In the genomic region with DNA sequence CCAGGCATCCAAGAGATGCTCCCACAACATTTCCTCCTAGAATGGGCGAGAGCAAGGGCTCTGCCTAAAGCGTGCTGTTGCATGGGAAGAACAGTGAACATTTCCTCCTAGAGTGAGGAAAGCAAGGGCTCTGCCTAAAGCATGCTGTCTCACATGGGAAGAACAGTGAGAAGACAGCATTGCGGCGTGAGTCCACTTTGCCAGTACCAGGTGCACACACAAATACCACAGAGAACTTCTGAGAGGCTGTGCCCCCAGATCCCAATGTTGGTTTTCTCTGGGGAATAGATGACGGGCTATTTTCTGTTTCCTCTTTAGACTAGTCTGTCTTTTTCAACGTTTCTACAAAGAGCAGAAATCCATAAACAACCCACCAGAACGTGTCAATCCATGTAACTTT, we compare ENCODE assay signal across 17 cellular contexts.
"Had no signal": no experiment of that assay in that cellular context is flagged by ENCODE, and none has a peak within 500 bp of the region (broad histone marks: within the 10 kb centered on the region; RNA-seq: fewer than 3 reads in every experiment).

No MANE protein-coding gene starts in this region.

- H3K4me1 Mint-ChIP-seq: activated CD4-positive, alpha-beta T cell treated with anti-CD3 and anti-CD28 coated beads for 36 hours; T-helper 17 cell had no signal

- DNase-seq: activated CD4-positive, alpha-beta T cell treated with anti-CD3 and anti-CD28 coated beads for 36 hours; activated CD4-positive, alpha-beta T cell treated with anti-CD3 and anti-CD28 coated beads, Interleukin-2, amount 50 U/mL, for 48 hours; effector memory CD8-positive, alpha-beta T cell; foreskin keratinocyte; nephron progenitor cell; occipital lobe; stimulated activated CD4-positive, alpha-beta T cell treated with anti-CD3 and anti-CD28 coated beads, Interleukin-2, amount 100 ng/mL, for 24 hours; stimulated activated naive CD8-positive, alpha-beta T cell treated with anti-CD3 and anti-CD28 coated beads, Interleukin-15, Interleukin-2, amounts not matched to agents 100 U/mL and 50 U/mL, for 24 hours; T-helper 17 cell had no signal

- H3K36me3 ChIP-seq: right atrium auricular region had no signal

- ATAC-seq: activated CD4-positive, alpha-beta T cell treated with anti-CD3 and anti-CD28 coated beads for 36 hours; effector memory CD8-positive, alpha-beta T cell; foreskin keratinocyte; left lobe of liver; stimulated activated naive CD8-positive, alpha-beta T cell treated with anti-CD3 and anti-CD28 coated beads, Interleukin-15, Interleukin-2, amounts not matched to agents 100 U/mL and 50 U/mL, for 24 hours had no signal

- H3K9me3 ChIP-seq: prostate gland, right atrium auricular region had no signal

- H3K9me3 Mint-ChIP-seq: effector memory CD8-positive, alpha-beta T cell; type B pancreatic cell had no signal

- H3K4me3 Mint-ChIP-seq: activated CD4-positive, alpha-beta T cell treated with anti-CD3 and anti-CD28 coated beads for 36 hours; activated naive CD8-positive, alpha-beta T cell; effector memory CD8-positive, alpha-beta T cell; mesothelial cell of epicardium; nephron progenitor cell; T-helper 17 cell; type B pancreatic cell had no signal

- H3K27ac Mint-ChIP-seq: activated CD4-positive, alpha-beta T cell treated with anti-CD3 and anti-CD28 coated beads for 36 hours; activated naive CD8-positive, alpha-beta T cell; effector memory CD8-positive, alpha-beta T cell; mesothelial cell of epicardium; T-helper 17 cell; type B pancreatic cell had no signal

- H3K36me3 Mint-ChIP-seq: activated naive CD8-positive, alpha-beta T cell had no signal

- H3K27me3 ChIP-seq: foreskin keratinocyte, right atrium auricular region had no signal

- H3K27me3 Mint-ChIP-seq: activated CD4-positive, alpha-beta T cell treated with anti-CD3 and anti-CD28 coated beads for 36 hours; activated naive CD8-positive, alpha-beta T cell; type B pancreatic cell had no signal

- H3K4me1 ChIP-seq: foreskin keratinocyte had no signal

- H3K27ac ChIP-seq: foreskin keratinocyte, prostate gland, right atrium auricular region, VCaP had no signal

- H3K4me3 ChIP-seq: lung, prostate gland, right atrium auricular region had no signal
